ENCODE assay signal across 9 cellular contexts in genomic region chr1:12438349-12438924, GRCh38.
DNase-seq lines count a peak whose midpoint lies in the region; ATAC-seq lines count a peak whose summit lies in the region.
"Had no signal": no experiment of that assay in that cellular context is flagged by ENCODE, and none has a peak within 500 bp of the region (broad histone marks: within the 10 kb centered on the region; RNA-seq: fewer than 3 reads in every experiment).

No MANE protein-coding gene starts in this region.

- no peaks in the 10 kb centered on the region for H3K27me3 Mint-ChIP-seq in activated naive CD4-positive, alpha-beta T cell treated with anti-CD3 and anti-CD28 coated beads for 36 hours (ENCODE audit: low read depth)

- H3K4me3 Mint-ChIP-seq in activated naive CD4-positive, alpha-beta T cell treated with anti-CD3 and anti-CD28 coated beads for 36 hours, result no peak overlapping the region

- H3K36me3 Mint-ChIP-seq in activated naive CD4-positive, alpha-beta T cell treated with anti-CD3 and anti-CD28 coated beads for 36 hours (ENCODE audit: low read depth), result peaks cover 12% of the 10 kb centered on the region

- intact Hi-C loops in activated naive CD4-positive, alpha-beta T cell treated with anti-CD3 and anti-CD28 coated beads for 36 hours (cut with micrococcal nuclease), result loop anchor here (1.0 to 10.0 kb wide), 3 partner anchors 73 to 374 kb away; partner anchors contain the start of gene TNFRSF8

- ATAC-seq in GM19351 (IDR thresholded peaks at IDR 0.05; ENCODE audit: unreplicated experiment) (peak; percentile 47), GM19035 (IDR thresholded peaks at IDR 0.05; ENCODE audit: unreplicated experiment) (no peak)

- peaks cover 82% of the 10 kb centered on the region for H3K4me1 Mint-ChIP-seq in activated naive CD4-positive, alpha-beta T cell treated with anti-CD3 and anti-CD28 coated beads for 36 hours (ENCODE audit: low read depth)

- peak overlapping the region; percentile 77 for H3K27ac Mint-ChIP-seq in activated naive CD4-positive, alpha-beta T cell treated with anti-CD3 and anti-CD28 coated beads for 36 hours

- CTCF ChIA-PET in activated naive CD4-positive, alpha-beta T cell treated with anti-CD3 and anti-CD28 coated beads for 36 hours (lab: Charles Lee), result interaction anchor here (1.4 to 2.3 kb wide), 2 partner anchors 10 to 180 kb away, joined by 5 to 10 read pairs; partner anchors contain the start of gene DHRS3

- DNase-seq in Kasumi-1 (lab: John Stamatoyannopoulos, UW) (peak; percentile 53 to 55), kidney tubule cell (ENCODE audit: low spot score) (no peak), GOT3 (lab: John Stamatoyannopoulos, UW) (no peak), DMS79 treated with DMSO at 0.1 percent for 48 hours (lab: John Stamatoyannopoulos, UW) (no peak)
- peak; percentile 66 for DNase-seq in activated naive CD4-positive, alpha-beta T cell treated with anti-CD3 and anti-CD28 coated beads for 36 hours
- DNase-seq in stimulated activated CD4-positive, alpha-beta T cell treated with anti-CD3 and anti-CD28 coated beads, Interleukin-2, amount 100 ng/mL, for 24 hours, result peak; percentile 43 to 56
- DNase-seq: NCI-H446 had no signal

- H3K9me3 Mint-ChIP-seq in activated naive CD4-positive, alpha-beta T cell treated with anti-CD3 and anti-CD28 coated beads for 36 hours, result peaks cover 4% of the 10 kb centered on the region

Comparison
In these comparisons a context has a peak if more than half of its experiments do, and no peak if none do; other contexts are left out.
1. DNase-seq: peak in Kasumi-1 (2 of 2), activated naive CD4-positive, alpha-beta T cell treated with anti-CD3 and anti-CD28 coated beads for 36 hours (single experiment) and stimulated activated CD4-positive, alpha-beta T cell treated with anti-CD3 and anti-CD28 coated beads, Interleukin-2, amount 100 ng/mL, for 24 hours (2 of 2); none in kidney tubule cell (single experiment), GOT3 (single experiment) and DMS79 treated with DMSO at 0.1 percent for 48 hours (single experiment).